In genomic region chr5:35319231-35320002, GRCh38 we compare ENCODE assay signal across 8 cellular contexts.
DNase-seq lines count a peak whose midpoint lies in the region; ATAC-seq and TF ChIP-seq lines count a peak whose summit lies in the region.

No MANE protein-coding gene starts in this region.

- DNase-seq in EH (ENCODE audit: low read depth) (peak; percentile 18), UCSD-AML1 (lab: John Stamatoyannopoulos, UW; ENCODE audit: unreplicated experiment) (peak; percentile 35), kidney epithelial cell (ENCODE audit: low read depth) (peak; percentile 56), stromal cell of bone marrow (ENCODE audit: low read depth) (peak; percentile 9), DMS79 treated with DMSO at 0.1 percent for 48 hours (lab: John Stamatoyannopoulos, UW) (no peak), superior temporal gyrus (ENCODE audit: extremely low spot score) (no peak)

- no peaks in the 10 kb centered on the region for H3K27me3 ChIP-seq in kidney epithelial cell (ENCODE audit: control insufficient read depth, insufficient read depth, low read length)

- H3K4me3 ChIP-seq in kidney epithelial cell (ENCODE audit: low read depth, low read length), result no peak overlapping the region

- peak; percentile 91 for ATAC-seq in GM19463 (IDR thresholded peaks at IDR 0.05; ENCODE audit: unreplicated experiment)
- peak; percentile 94 for ATAC-seq in HG03460 (IDR thresholded peaks at IDR 0.05; ENCODE audit: unreplicated experiment)

- H3K36me3 ChIP-seq in kidney epithelial cell (ENCODE audit: control insufficient read depth, insufficient read depth, low read length), result no peaks in the 10 kb centered on the region

- no peak for TF ChIP-seq CTCF in kidney epithelial cell (IDR thresholded peaks at IDR 0.05; ENCODE audit: insufficient read depth, low read length, poor library complexity, severe bottlenecking)

Comparison
In these comparisons a context has a peak if more than half of its experiments do, and no peak if none do; other contexts are left out.
1. DNase-seq: peak in EH (single experiment), UCSD-AML1 (single experiment), kidney epithelial cell (single experiment) and stromal cell of bone marrow (single experiment); none in DMS79 treated with DMSO at 0.1 percent for 48 hours (single experiment) and superior temporal gyrus (single experiment).